Comparison of ENCODE assay signal across 22 cellular contexts in genomic region chr12:60710246-60710645, GRCh38.
DNase-seq lines count a peak whose midpoint lies in the region; ATAC-seq and TF ChIP-seq lines count a peak whose summit lies in the region.
"Had no signal": no experiment of that assay in that cellular context is flagged by ENCODE, and none has a peak within 500 bp of the region (broad histone marks: within the 10 kb centered on the region; RNA-seq: fewer than 3 reads in every experiment).

No MANE protein-coding gene starts in this region.

- H3K27me3 ChIP-seq in PC-3 (ENCODE audit: low read length) (no peaks in the 10 kb centered on the region), prostate gland (replicated peaks; ENCODE audit: insufficient read depth) (no peaks in the 10 kb centered on the region)
- H3K27me3 ChIP-seq: BE2C; BLaER1 treated with 17β-estradiol and CSF1 and Interleukin-3, amounts not matched to agents 10 nM and 100 nM had no signal

- in situ Hi-C loops in GM13976 (cut with MboI; ENCODE audit: low sequenced_read_pairs, unreplicated experiment) = no loop called here

- no peaks in the 10 kb centered on the region for H3K9me3 ChIP-seq in PC-3 (ENCODE audit: low read length)
- H3K9me3 ChIP-seq in prostate gland = no peaks in the 10 kb centered on the region
- H3K9me3 ChIP-seq: BE2C; BLaER1 treated with 17β-estradiol and CSF1 and Interleukin-3, amounts not matched to agents 10 nM and 100 nM had no signal

- TF ChIP-seq POLR2A in prostate gland (IDR thresholded peaks at IDR 0.05) = no peak

- H3K4me1 ChIP-seq in PC-3 (ENCODE audit: insufficient read depth, low read length) (peaks cover 11% of the 10 kb centered on the region), prostate gland (replicated peaks) (no peaks in the 10 kb centered on the region)
- H3K4me1 ChIP-seq: A549; BE2C; BLaER1 treated with 17β-estradiol and CSF1 and Interleukin-3, amounts not matched to agents 10 nM and 100 nM had no signal

- no peak overlapping the region for H3K9ac ChIP-seq in PC-3 (ENCODE audit: low read length)
- H3K9ac ChIP-seq: BLaER1 treated with 17β-estradiol and CSF1 and Interleukin-3, amounts not matched to agents 10 nM and 100 nM; GM23248 had no signal

- H2AFZ ChIP-seq in PC-3 (ENCODE audit: low read length) = no peak overlapping the region
- H2AFZ ChIP-seq: GM23248 had no signal

- no peak overlapping the region for H3K4me2 ChIP-seq in PC-3 (ENCODE audit: low read length)
- H3K4me2 ChIP-seq: A549; BLaER1 treated with 17β-estradiol and CSF1 and Interleukin-3, amounts not matched to agents 10 nM and 100 nM had no signal

- WGBS in prostate gland = 32% methylated on average over 1 of the region's 1 CpG

- no peaks in the 10 kb centered on the region for H3K79me2 ChIP-seq in PC-3 (ENCODE audit: low read length)

- H3K27ac ChIP-seq in PC-3 (ENCODE audit: low read length) = peak overlapping the region; percentile 16; the same call in 1 of the 2 replicates
- no peak overlapping the region for H3K27ac ChIP-seq in prostate gland
- H3K27ac ChIP-seq: A549; BLaER1 treated with 17β-estradiol and CSF1 and Interleukin-3, amounts not matched to agents 10 nM and 100 nM; GM23248 had no signal

- no peak overlapping the region for H3K4me3 ChIP-seq in PC-3 (ENCODE audit: low read length)
- no peak overlapping the region for H3K4me3 ChIP-seq in prostate gland
- H3K4me3 ChIP-seq: A549; BLaER1 treated with 17β-estradiol and CSF1 and Interleukin-3, amounts not matched to agents 10 nM and 100 nM; GM23248 had no signal

- TF ChIP-seq CTCF in PC-3 (conservative IDR thresholded peaks at IDR 0.05; ENCODE audit: low read depth, low read length) (no peak), prostate gland (IDR thresholded peaks at IDR 0.05) (no peak), GM13976 (IDR thresholded peaks at IDR 0.05; ENCODE audit: borderline replicate concordance, control extremely low read depth, extremely low read depth, insufficient read depth, missing control alignments) (no peak)

- H3F3A ChIP-seq in PC-3 (ENCODE audit: low read length, unreplicated experiment) = no peaks in the 10 kb centered on the region

- BruUV-seq in PC-3 (replicated peaks; lab: Mats Ljungman, UMichigan) = no TSS peak

- intact Hi-C loops in PC-3 (cut with micrococcal nuclease) = loop anchor here (5.0 to 10.0 kb wide), 2 partner anchors 265 to 742 kb away; no protein-coding TSS in a partner anchor
- intact Hi-C loops in prostate gland (cut with DNase I) = no loop called here

- no peaks in the 10 kb centered on the region for H3K9me2 ChIP-seq in PC-3 (replicated peaks; ENCODE audit: low read length)

- no peaks in the 10 kb centered on the region for H3K36me3 ChIP-seq in PC-3 (ENCODE audit: low read depth, low read length)
- H3K36me3 ChIP-seq in prostate gland = no peaks in the 10 kb centered on the region
- H3K36me3 ChIP-seq: BE2C; BLaER1 treated with 17β-estradiol and CSF1 and Interleukin-3, amounts not matched to agents 10 nM and 100 nM had no signal

- peak; percentile 95 for ATAC-seq in PC-3
- no peak for ATAC-seq in GM18868 (IDR thresholded peaks at IDR 0.05; ENCODE audit: unreplicated experiment)
- ATAC-seq: A549 had no signal

- CTCF ChIA-PET in PC-3 (lab: Charles Lee) = no interaction called here

- no peaks in the 10 kb centered on the region for H4K20me1 ChIP-seq in PC-3 (ENCODE audit: low read length)
- H4K20me1 ChIP-seq: BLaER1 treated with 17β-estradiol and CSF1 and Interleukin-3, amounts not matched to agents 10 nM and 100 nM had no signal

- POLR2A ChIA-PET in PC-3 (lab: Charles Lee; ENCODE audit: unreplicated experiment) = interaction anchor here (0.6 kb wide), 1 partner anchor 445 kb away, joined by 9 read pairs; no protein-coding TSS in a partner anchor

- DNase-seq in NCI-H2029 treated with DMSO at 0.1 percent for 48 hours (lab: John Stamatoyannopoulos, UW) (peak; percentile 0), NCI-H2029 (lab: John Stamatoyannopoulos, UW) (no peak), PC-3 (peak; percentile 50), prostate gland (ENCODE audit: low spot score) (peak; percentile 44), iPS-NIHi7 (ENCODE audit: extremely low spot score) (no peak), GM13976 (ENCODE audit: low spot score) (no peak)
- DNase-seq: 8988T; ACHN; AML-193; BE2C; Calu3; CD4-positive, alpha-beta memory T cell; COR-L47; DMS53; DMS79 treated with DMSO at 0.1 percent for 48 hours; GF-D8; GM23248; H7; HCEC 1CT had no signal

Comparison
In these comparisons a context has a peak if more than half of its experiments do, and no peak if none do; other contexts are left out.
1. DNase-seq: peak in NCI-H2029 treated with DMSO at 0.1 percent for 48 hours (single experiment), PC-3 (single experiment) and prostate gland (single experiment); none in NCI-H2029 (single experiment), iPS-NIHi7 (single experiment) and GM13976 (single experiment).